25 cellular contexts compared by ENCODE assay signal in genomic region chr2:31381601-31382000, GRCh38. TPM values are rescaled to one million over a fixed set of nuclear protein-coding genes. Genes with fewer than 3 reads are reported as not detected.
"Had no signal": no experiment of that assay in that cellular context is flagged by ENCODE, and none has a peak within 500 bp of the region (broad histone marks: within the 10 kb centered on the region; RNA-seq: fewer than 3 reads in every experiment).

No MANE protein-coding gene starts in this region.

- H3K4me3 Mint-ChIP-seq: activated naive CD8-positive, alpha-beta T cell; activated T-cell treated with anti-CD3 and anti-CD28 coated beads, Interleukin-2, amount 50 U/mL, for 4 hours; activated T-helper 17 cell treated with anti-CD3 and anti-CD28 coated beads, Interleukin-2, amount 50 U/mL, for 72 hours; nephron progenitor cell had no signal

- H3K4me1 ChIP-seq: colonic mucosa, left ventricle myocardium inferior, prostate gland, testis, transverse colon had no signal

- H3K4me3 ChIP-seq: body of pancreas, colonic mucosa, left ventricle myocardium inferior, prostate gland, skin epidermis, testis, transverse colon had no signal

- H3K27me3 ChIP-seq: body of pancreas, colonic mucosa, neutrophil, testis, transverse colon had no signal

- H3K27me3 Mint-ChIP-seq: activated naive CD8-positive, alpha-beta T cell; activated T-helper 17 cell treated with anti-CD3 and anti-CD28 coated beads, Interleukin-2, amount 50 U/mL, for 72 hours had no signal

- DNase-seq: activated CD4-positive, CD25-positive, alpha-beta regulatory T cell treated with anti-CD3 and anti-CD28 coated beads, Interleukin-2, amount 50 U/mL, for 72 hours; activated T-cell treated with anti-CD3 and anti-CD28 coated beads, Interleukin-2, amount 50 U/mL, for 4 hours; anterior cingulate cortex; body of pancreas; cerebellar nuclear complex; colonic mucosa; left ventricle myocardium inferior; mammary epithelial cell; nephron progenitor cell; retina; stimulated activated CD4-positive, alpha-beta T cell treated with anti-CD3 and anti-CD28 coated beads, Interleukin-12 subunit alpha, Interleukin-12 subunit beta, amount 100 ng/mL, for 4 hours; stimulated activated CD4-positive, alpha-beta T cell treated with anti-CD3 and anti-CD28 coated beads, Interleukin-4, amount 100 ng/mL, for 1 hour; stimulated activated naive CD8-positive, alpha-beta T cell treated with anti-CD3 and anti-CD28 coated beads, Interleukin-15, Interleukin-2, amounts not matched to agents 100 U/mL and 50 U/mL, for 24 hours; T1000; testis; transverse colon; WERI-Rb-1 had no signal

- ATAC-seq: activated T-cell treated with anti-CD3 and anti-CD28 coated beads, Interleukin-2, amount 50 U/mL, for 4 hours; activated T-helper 17 cell treated with anti-CD3 and anti-CD28 coated beads, Interleukin-2, amount 50 U/mL, for 72 hours; body of pancreas; sciatic nerve; stimulated activated naive CD8-positive, alpha-beta T cell treated with anti-CD3 and anti-CD28 coated beads, Interleukin-15, Interleukin-2, amounts not matched to agents 100 U/mL and 50 U/mL, for 24 hours had no signal

- H3K9me3 Mint-ChIP-seq: activated T-cell treated with anti-CD3 and anti-CD28 coated beads, Interleukin-2, amount 50 U/mL, for 4 hours; activated T-helper 17 cell treated with anti-CD3 and anti-CD28 coated beads, Interleukin-2, amount 50 U/mL, for 72 hours; nephron progenitor cell had no signal

- H3K36me3 Mint-ChIP-seq: activated naive CD8-positive, alpha-beta T cell had no signal

- H3K4me1 Mint-ChIP-seq: activated T-helper 17 cell treated with anti-CD3 and anti-CD28 coated beads, Interleukin-2, amount 50 U/mL, for 72 hours; nephron progenitor cell had no signal

- H3K36me3 ChIP-seq: colonic mucosa, left ventricle myocardium inferior, neutrophil, prostate gland, transverse colon, WERI-Rb-1 had no signal

- H3K27ac ChIP-seq: body of pancreas, colonic mucosa, left ventricle myocardium inferior, neutrophil, prostate gland, skin epidermis, testis, transverse colon, WERI-Rb-1 had no signal

- H3K9me3 ChIP-seq: body of pancreas, colonic mucosa, left ventricle myocardium inferior, neutrophil, prostate gland, testis, transverse colon had no signal

- H3K27ac Mint-ChIP-seq: activated naive CD8-positive, alpha-beta T cell; activated T-helper 17 cell treated with anti-CD3 and anti-CD28 coated beads, Interleukin-2, amount 50 U/mL, for 72 hours; nephron progenitor cell had no signal

RNA-seq across cellular contexts. Expression of gene XDH, which starts 32.9 kb away (rescaled TPM):
- total RNA-seq: activated T-cell treated with anti-CD3 and anti-CD28 coated beads, Interleukin-2, amount 50 U/mL, for 4 hours; dermis microvascular lymphatic vessel endothelial cell; frontal cortex had no signal
